In the genomic region with DNA sequence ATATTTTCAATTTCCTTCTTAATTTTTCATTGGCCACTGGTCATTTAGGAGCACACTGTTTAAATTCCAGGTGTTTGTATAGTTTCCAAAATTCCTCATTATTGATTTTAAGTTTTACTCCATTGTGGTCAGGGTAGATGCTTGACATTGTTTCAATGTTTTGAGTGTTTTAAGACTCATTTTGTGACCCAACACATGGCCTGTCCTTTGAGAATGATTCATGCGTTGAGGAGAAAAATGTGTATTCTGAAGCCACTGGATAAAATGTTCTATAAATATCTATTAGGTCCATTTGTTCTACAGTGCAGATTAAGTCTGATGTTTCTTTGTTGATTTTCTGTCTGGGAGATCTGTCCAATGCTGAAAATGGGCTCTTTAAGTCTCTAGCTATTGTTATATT, we compare ENCODE assay signal across 22 cellular contexts.
"Had no signal": no experiment of that assay in that cellular context is flagged by ENCODE, and none has a peak within 500 bp of the region (broad histone marks: within the 10 kb centered on the region; RNA-seq: fewer than 3 reads in every experiment).

No MANE protein-coding gene starts in this region.

- H3K9me3 Mint-ChIP-seq: activated CD8-positive, alpha-beta T cell treated with anti-CD3 and anti-CD28 coated beads for 36 hours; activated naive CD8-positive, alpha-beta T cell treated with anti-CD3 and anti-CD28 coated beads for 36 hours; activated T-helper 17 cell treated with anti-CD3 and anti-CD28 coated beads, Interleukin-2, amount 50 U/mL, for 72 hours had no signal

- H3K4me1 ChIP-seq: breast epithelium, gastroesophageal sphincter, tibial artery had no signal

- H3K4me3 ChIP-seq: breast epithelium, gastroesophageal sphincter, tibial artery had no signal

- H3K36me3 ChIP-seq: breast epithelium, gastroesophageal sphincter, tibial artery had no signal

- H3K4me1 Mint-ChIP-seq: activated T-helper 17 cell treated with anti-CD3 and anti-CD28 coated beads, Interleukin-2, amount 50 U/mL, for 72 hours; nephron progenitor cell had no signal

- H3K4me3 Mint-ChIP-seq: activated CD4-positive, alpha-beta T cell treated with anti-CD3 and anti-CD28 coated beads, Interleukin-2, amount 10 ng/mL, durations not matched to agents 24 days and 14 days; activated CD8-positive, alpha-beta T cell treated with anti-CD3 and anti-CD28 coated beads for 36 hours; activated naive CD8-positive, alpha-beta T cell treated with anti-CD3 and anti-CD28 coated beads for 36 hours; activated T-helper 17 cell treated with anti-CD3 and anti-CD28 coated beads, Interleukin-2, amount 50 U/mL, for 72 hours; nephron progenitor cell had no signal

- H3K27me3 ChIP-seq: breast epithelium, gastroesophageal sphincter, tibial artery had no signal

- DNase-seq: activated CD4-positive, alpha-beta T cell treated with anti-CD3 and anti-CD28 coated beads, Interleukin-2, amount 10 ng/mL, durations not matched to agents 24 days and 14 days; activated CD4-positive, CD25-positive, alpha-beta regulatory T cell; activated CD8-positive, alpha-beta T cell treated with anti-CD3 and anti-CD28 coated beads for 36 hours; activated naive CD4-positive, alpha-beta T cell; activated naive CD8-positive, alpha-beta T cell treated with anti-CD3 and anti-CD28 coated beads for 36 hours; activated T-cell treated with anti-CD3 and anti-CD28 coated beads, Interleukin-2, amount 50 U/mL, for 1 hour; amygdala; cortex of kidney; midbrain; nephron progenitor cell; occipital lobe; retina; stimulated activated CD4-positive, alpha-beta T cell treated with anti-CD3 and anti-CD28 coated beads, Interleukin-12 subunit alpha, Interleukin-12 subunit beta, amount 100 ng/mL, for 4 hours; stimulated activated CD4-positive, alpha-beta T cell treated with anti-CD3 and anti-CD28 coated beads, Interleukin-1b, Interleukin-23, amount 100 ng/mL, for 48 hours; stimulated activated naive CD8-positive, alpha-beta T cell treated with anti-CD3 and anti-CD28 coated beads, Interleukin-15, Interleukin-2, amounts not matched to agents 100 U/mL and 50 U/mL, for 24 hours; substantia nigra; T-helper 1 cell; T-helper 9 cell; tibial artery had no signal

- H3K27ac ChIP-seq: breast epithelium, gastroesophageal sphincter, tibial artery had no signal

- H3K27me3 Mint-ChIP-seq: activated CD8-positive, alpha-beta T cell treated with anti-CD3 and anti-CD28 coated beads for 36 hours had no signal

- H3K9me3 ChIP-seq: breast epithelium had no signal

- H3K27ac Mint-ChIP-seq: activated CD4-positive, alpha-beta T cell treated with anti-CD3 and anti-CD28 coated beads, Interleukin-2, amount 10 ng/mL, durations not matched to agents 24 days and 14 days; activated CD8-positive, alpha-beta T cell treated with anti-CD3 and anti-CD28 coated beads for 36 hours; activated naive CD8-positive, alpha-beta T cell treated with anti-CD3 and anti-CD28 coated beads for 36 hours; activated T-helper 17 cell treated with anti-CD3 and anti-CD28 coated beads, Interleukin-2, amount 50 U/mL, for 72 hours; nephron progenitor cell had no signal
